Comparison of ENCODE assay signal across 8 cellular contexts in genomic region chr19:55606817-55607216, GRCh38. TPM values are rescaled to one million over a fixed set of nuclear protein-coding genes. Genes with fewer than 3 reads are reported as not detected.
A peak's percentile ranks its signal among the peaks of the same experiment; 100 is the strongest.
DNase-seq lines count a peak whose midpoint lies in the region; TF ChIP-seq lines count a peak whose summit lies in the region.

No MANE protein-coding gene starts in this region.

- H3F3A ChIP-seq in neural progenitor cell (ENCODE audit: low read depth): peaks cover 35% of the 10 kb centered on the region

- no peaks in the 10 kb centered on the region for H3K9me3 Mint-ChIP-seq in CD8-positive, alpha-beta memory T cell
- peaks cover 5% of the 10 kb centered on the region for H3K9me3 Mint-ChIP-seq in neural progenitor cell

- H3K4me3 ChIP-seq in CD8-positive, alpha-beta memory T cell (ENCODE audit: low read length): no peak overlapping the region
- peak overlapping the region; percentile 85 for H3K4me3 ChIP-seq in NT2/D1 (ENCODE audit: insufficient read length, low read depth)
- H3K4me3 ChIP-seq in effector memory CD4-positive, alpha-beta T cell (ENCODE audit: insufficient read depth, low read depth, low read length, poor library complexity, severe bottlenecking): no peak overlapping the region
- H3K4me3 ChIP-seq in neural progenitor cell: peak overlapping the region; percentile 85

- CTCF ChIA-PET in CD8-positive, alpha-beta memory T cell (lab: Charles Lee): interaction anchor here (1.0 to 3.3 kb wide), 18 partner anchors 8 to 140 kb away, joined by 3 to 67 read pairs (median 8); partner anchors contain the start of genes U2AF2 and ZNF784

- no peaks in the 10 kb centered on the region for H3K9me3 ChIP-seq in CD8-positive, alpha-beta memory T cell (ENCODE audit: low read length)
- no peaks in the 10 kb centered on the region for H3K9me3 ChIP-seq in NT2/D1 (ENCODE audit: insufficient read depth, low read length)
- H3K9me3 ChIP-seq in effector memory CD4-positive, alpha-beta T cell (ENCODE audit: control insufficient read depth, low read length): no peaks in the 10 kb centered on the region
- H3K9me3 ChIP-seq in neural progenitor cell (ENCODE audit: low read depth): no peaks in the 10 kb centered on the region

- peak overlapping the region; percentile 96 for H3K9ac ChIP-seq in NT2/D1 (ENCODE audit: insufficient read length, low read depth)
- H3K9ac ChIP-seq in neural progenitor cell: peak overlapping the region; percentile 15

- peaks cover 45% of the 10 kb centered on the region for H3K79me2 ChIP-seq in neural progenitor cell (ENCODE audit: low read depth)

- H3K4me2 ChIP-seq in neural progenitor cell: peak overlapping the region; percentile 85

- peaks cover 50 to 70% (median 69%) of the 10 kb centered on the region in 3 donors for H3K4me1 Mint-ChIP-seq in CD8-positive, alpha-beta memory T cell
- peaks cover 38% of the 10 kb centered on the region for H3K4me1 Mint-ChIP-seq in neural progenitor cell

- H3K27ac Mint-ChIP-seq in CD8-positive, alpha-beta memory T cell: peak overlapping the region; percentile 43 to 98 (median 94)
- H3K27ac Mint-ChIP-seq in neural progenitor cell: no peak overlapping the region

- H3K36me3 ChIP-seq in CD8-positive, alpha-beta memory T cell (ENCODE audit: insufficient read depth, low read length): peaks cover 6% of the 10 kb centered on the region
- peaks cover 25% of the 10 kb centered on the region for H3K36me3 ChIP-seq in NT2/D1 (ENCODE audit: insufficient read depth, insufficient read length, low read length)
- peaks cover 14% of the 10 kb centered on the region for H3K36me3 ChIP-seq in effector memory CD4-positive, alpha-beta T cell (ENCODE audit: control insufficient read depth, insufficient read depth, low read length)
- no peaks in the 10 kb centered on the region for H3K36me3 ChIP-seq in neural progenitor cell

- no peaks in the 10 kb centered on the region for H3K27me3 Mint-ChIP-seq in CD8-positive, alpha-beta memory T cell
- no peaks in the 10 kb centered on the region for H3K27me3 Mint-ChIP-seq in neural progenitor cell (ENCODE audit: insufficient read depth, low read depth)

- H3K4me1 ChIP-seq in CD8-positive, alpha-beta memory T cell (ENCODE audit: insufficient read depth, low read length): peaks cover 26% of the 10 kb centered on the region
- H3K4me1 ChIP-seq in NT2/D1 (ENCODE audit: insufficient read depth, insufficient read length) (peaks cover 3% of the 10 kb centered on the region), neural progenitor cell (peaks cover 7% of the 10 kb centered on the region)
- peaks cover 12% of the 10 kb centered on the region for H3K4me1 ChIP-seq in effector memory CD4-positive, alpha-beta T cell (ENCODE audit: control insufficient read depth, insufficient read depth, low read length, poor library complexity, severe bottlenecking)

- H3K4me3 Mint-ChIP-seq in CD8-positive, alpha-beta memory T cell: peak overlapping the region; percentile 13 to 93 (median 89)
- H3K4me3 Mint-ChIP-seq in neural progenitor cell: peak overlapping the region; percentile 94

- peak overlapping the region; percentile 80 for H3K27ac ChIP-seq in CD8-positive, alpha-beta memory T cell (ENCODE audit: low read depth, low read length)
- H3K27ac ChIP-seq in effector memory CD4-positive, alpha-beta T cell (ENCODE audit: insufficient read depth, low read length, poor library complexity, severe bottlenecking): peak overlapping the region; percentile 93
- H3K27ac ChIP-seq in neural progenitor cell: no peak overlapping the region

- H4K20me1 ChIP-seq in neural progenitor cell (ENCODE audit: low read depth): peaks cover 51% of the 10 kb centered on the region

- peaks cover 4 to 55% (median 8%) of the 10 kb centered on the region in 3 donors for H3K36me3 Mint-ChIP-seq in CD8-positive, alpha-beta memory T cell
- peaks cover 15% of the 10 kb centered on the region for H3K36me3 Mint-ChIP-seq in neural progenitor cell

- POLR2A ChIA-PET in CD8-positive, alpha-beta memory T cell (lab: Charles Lee): interaction anchor here (0.8 to 2.0 kb wide), 5 partner anchors 17 to 48 kb away, joined by 3 to 9 read pairs (median 3); partner anchors contain the start of gene ZNF784

- no peak for TF ChIP-seq CTCF in neural progenitor cell (IDR thresholded peaks at IDR 0.05)

- H2AFZ ChIP-seq in neural progenitor cell (replicated peaks): no peak overlapping the region

- no peaks in the 10 kb centered on the region for H3K27me3 ChIP-seq in CD8-positive, alpha-beta memory T cell (ENCODE audit: insufficient read depth, low read length, poor library complexity, severe bottlenecking)
- H3K27me3 ChIP-seq in NT2/D1 (ENCODE audit: insufficient read depth, insufficient read length) (no peaks in the 10 kb centered on the region), neural progenitor cell (no peaks in the 10 kb centered on the region)
- H3K27me3 ChIP-seq in effector memory CD4-positive, alpha-beta T cell (replicated peaks; ENCODE audit: control insufficient read depth, insufficient read depth, low read length, poor library complexity, severe bottlenecking): no peaks in the 10 kb centered on the region

- no peak for DNase-seq in CD8-positive, alpha-beta memory T cell
- DNase-seq in NT2/D1 (ENCODE audit: low read depth, low spot score) (no peak), neural progenitor cell (ENCODE audit: low spot score) (no peak), DMS53 treated with DMSO at 0.1 percent for 48 hours (lab: John Stamatoyannopoulos, UW; ENCODE audit: unreplicated experiment) (no peak), NCI-H2171 (lab: John Stamatoyannopoulos, UW) (no peak), HCEC 1CT (no peak), NCI-H1694 (lab: John Stamatoyannopoulos, UW) (no peak)
- DNase-seq in effector memory CD4-positive, alpha-beta T cell: no peak

RNA-seq across cellular contexts. Expression of gene ZNF865, which starts 1.4 kb away (rescaled TPM):
- total RNA-seq in CD8-positive, alpha-beta memory T cell: 10 to 100 TPM; 12.7 to 15.3 TPM
- 0.21 TPM for polyA plus RNA-seq in CD8-positive, alpha-beta memory T cell
- 0.49 and 4.5 TPM in 2 replicates for total RNA-seq in neural progenitor cell (ENCODE audit: low replicate concordance)

RNA-seq across cellular contexts. Expression of gene ZNF524, which starts 6.7 kb away (rescaled TPM):
- 10 to 100 TPM; 13.9 to 15.8 TPM for total RNA-seq in CD8-positive, alpha-beta memory T cell
- 35.9 TPM for polyA plus RNA-seq in CD8-positive, alpha-beta memory T cell
- total RNA-seq in neural progenitor cell (ENCODE audit: low replicate concordance): 3.2 and 5.4 TPM in 2 replicates

RNA-seq across cellular contexts. Expression of gene FIZ1, which starts 7.5 kb away (rescaled TPM):
- 10 to 100 TPM; 23.9 to 25.8 TPM for total RNA-seq in CD8-positive, alpha-beta memory T cell
- polyA plus RNA-seq in CD8-positive, alpha-beta memory T cell: 4.6 TPM
- total RNA-seq in neural progenitor cell (ENCODE audit: low replicate concordance): 4.8 and 10.8 TPM in 2 replicates

RNA-seq across cellular contexts. Expression of gene ZNF784, which starts 17.5 kb away (rescaled TPM):
- 1 to 10 TPM; 2.6 to 2.9 TPM for total RNA-seq in CD8-positive, alpha-beta memory T cell
- polyA plus RNA-seq in CD8-positive, alpha-beta memory T cell: 1.0 TPM
- 3.9 and 12.5 TPM in 2 replicates for total RNA-seq in neural progenitor cell (ENCODE audit: low replicate concordance)

RNA-seq across cellular contexts. Expression of gene ZNF579, which starts 26.2 kb away (rescaled TPM):
- 1 to 10 TPM; 6.0 to 6.6 TPM for total RNA-seq in CD8-positive, alpha-beta memory T cell
- 0.35 TPM for polyA plus RNA-seq in CD8-positive, alpha-beta memory T cell
- 2.1 and 15.2 TPM in 2 replicates for total RNA-seq in neural progenitor cell (ENCODE audit: low replicate concordance)

Comparison
In these comparisons a context has a peak if more than half of its experiments do, and no peak if none do; other contexts are left out.
1. H3K4me3 ChIP-seq: peak in NT2/D1 (single experiment) and neural progenitor cell (single experiment); none in CD8-positive, alpha-beta memory T cell (single experiment) and effector memory CD4-positive, alpha-beta T cell (single experiment).